Comparison of ENCODE assay signal across 16 cellular contexts in the genomic region with DNA sequence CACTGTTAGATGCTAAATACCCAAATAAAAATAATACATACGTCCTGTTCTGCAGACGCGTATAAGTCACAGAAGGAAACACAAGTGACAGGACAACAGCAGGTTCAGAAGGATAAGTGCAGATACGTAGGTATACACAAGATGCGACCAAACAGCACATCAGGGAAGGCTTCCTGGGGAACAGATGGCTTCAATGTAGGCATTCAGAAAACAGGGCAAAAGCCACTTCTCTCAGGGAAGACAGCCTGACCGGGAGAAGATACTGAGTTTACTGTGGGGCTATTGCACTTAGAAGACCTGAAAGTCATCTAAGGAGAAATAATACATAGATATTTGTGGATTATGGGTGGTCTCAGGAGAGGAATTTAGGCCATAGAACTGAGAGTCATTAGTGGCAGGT. TPM values are rescaled to one million over a fixed set of nuclear protein-coding genes. Genes with fewer than 3 reads are reported as not detected.
DNase-seq lines count a peak whose midpoint lies in the region; ATAC-seq lines count a peak whose summit lies in the region.
"Had no signal": no experiment of that assay in that cellular context is flagged by ENCODE, and none has a peak within 500 bp of the region (broad histone marks: within the 10 kb centered on the region; RNA-seq: fewer than 3 reads in every experiment).

No MANE protein-coding gene starts in this region.

- no peaks in the 10 kb centered on the region for H3K27me3 ChIP-seq in Karpas-422 (ENCODE audit: low read length)
- no peaks in the 10 kb centered on the region for H3K27me3 ChIP-seq in duodenal mucosa (ENCODE audit: control insufficient read depth in 1 of 2, insufficient read depth in 2 of 2, low read length in 2 of 2)

- H3K27me3 Mint-ChIP-seq in activated CD8-positive, alpha-beta memory T cell treated with anti-CD3 and anti-CD28 coated beads, Interleukin-2, amount 10 ng/mL, durations not matched to agents 7 days and 5 days: no peaks in the 10 kb centered on the region
- H3K27me3 Mint-ChIP-seq in stimulated activated naive CD8-positive, alpha-beta T cell treated with anti-CD3 and anti-CD28 coated beads, Interleukin-15, amount 100 ng/mL, for 72 hours: no peaks in the 10 kb centered on the region

- H3K27ac ChIP-seq in Karpas-422 (ENCODE audit: low read length) (peak overlapping the region; percentile 85; the same call in 1 of the 2 replicates), duodenal mucosa (ENCODE audit: low read depth, low read length) (no peak overlapping the region)

- peak overlapping the region; percentile 95 for H3K4me2 ChIP-seq in Karpas-422 (ENCODE audit: low read depth, low read length, poor library complexity, severe bottlenecking)

- peak overlapping the region; percentile 53 for H3K27ac Mint-ChIP-seq in activated CD8-positive, alpha-beta memory T cell treated with anti-CD3 and anti-CD28 coated beads, Interleukin-2, amount 10 ng/mL, durations not matched to agents 7 days and 5 days
- no peak overlapping the region for H3K27ac Mint-ChIP-seq in stimulated activated naive CD8-positive, alpha-beta T cell treated with anti-CD3 and anti-CD28 coated beads, Interleukin-15, amount 100 ng/mL, for 72 hours

- H3K4me3 Mint-ChIP-seq in activated CD8-positive, alpha-beta memory T cell treated with anti-CD3 and anti-CD28 coated beads, Interleukin-2, amount 10 ng/mL, durations not matched to agents 7 days and 5 days: peak overlapping the region; percentile 92
- peak overlapping the region; percentile 1 to 30 for H3K4me3 Mint-ChIP-seq in stimulated activated naive CD8-positive, alpha-beta T cell treated with anti-CD3 and anti-CD28 coated beads, Interleukin-15, amount 100 ng/mL, for 72 hours
- H3K4me3 Mint-ChIP-seq: neural crest cell had no signal

- H4K20me1 ChIP-seq in Karpas-422 (ENCODE audit: insufficient read depth, low read depth, low read length): no peaks in the 10 kb centered on the region; the same call in 1 of the 2 replicates

- ATAC-seq in activated CD8-positive, alpha-beta memory T cell treated with anti-CD3 and anti-CD28 coated beads, Interleukin-2, amount 10 ng/mL, durations not matched to agents 7 days and 5 days: no peak
- no peak for ATAC-seq in stimulated activated naive CD8-positive, alpha-beta T cell treated with anti-CD3 and anti-CD28 coated beads, Interleukin-15, amount 100 ng/mL, for 72 hours
- ATAC-seq in GM21360 (IDR thresholded peaks at IDR 0.05; ENCODE audit: unreplicated experiment) (no peak), HG03432 (IDR thresholded peaks at IDR 0.05; ENCODE audit: unreplicated experiment) (no peak)

- H3K4me3 ChIP-seq in Karpas-422 (ENCODE audit: low read length): peak overlapping the region; percentile 79
- H3K4me3 ChIP-seq in duodenal mucosa (ENCODE audit: low read depth in 1 of 2, low read length in 2 of 2): peak overlapping the region; percentile 34 to 71

- H3K4me1 Mint-ChIP-seq in activated CD8-positive, alpha-beta memory T cell treated with anti-CD3 and anti-CD28 coated beads, Interleukin-2, amount 10 ng/mL, durations not matched to agents 7 days and 5 days: peaks cover 51% of the 10 kb centered on the region
- H3K4me1 Mint-ChIP-seq in stimulated activated naive CD8-positive, alpha-beta T cell treated with anti-CD3 and anti-CD28 coated beads, Interleukin-15, amount 100 ng/mL, for 72 hours: peaks cover 35% of the 10 kb centered on the region
- H3K4me1 Mint-ChIP-seq: neural crest cell had no signal

- CTCF ChIA-PET in activated CD8-positive, alpha-beta memory T cell treated with anti-CD3 and anti-CD28 coated beads, Interleukin-2, amount 10 ng/mL, durations not matched to agents 7 days and 5 days (lab: Charles Lee): interaction anchor here (0.8 to 1.9 kb wide), 3 partner anchors 55 to 100 kb away, joined by 3 to 5 read pairs (median 3); no protein-coding TSS in a partner anchor

- no peaks in the 10 kb centered on the region for H3K9me2 ChIP-seq in Karpas-422 (replicated peaks; ENCODE audit: insufficient read depth, low read length)

- H3K36me3 ChIP-seq in Karpas-422 (ENCODE audit: insufficient read depth, low read length) (peaks cover 49% of the 10 kb centered on the region), duodenal mucosa (ENCODE audit: control insufficient read depth in 1 of 2, insufficient read depth in 2 of 2, low read length in 2 of 2) (peaks cover 0 to 11% of the 10 kb centered on the region in 2 donors)

- H3K4me1 ChIP-seq in Karpas-422 (ENCODE audit: low read length) (peaks cover 48% of the 10 kb centered on the region), duodenal mucosa (ENCODE audit: control insufficient read depth in 1 of 2, insufficient read depth in 2 of 2, low read length in 2 of 2) (peaks cover 0 to 16% of the 10 kb centered on the region in 2 donors)

- peaks cover 47% of the 10 kb centered on the region for H3K79me2 ChIP-seq in Karpas-422 (ENCODE audit: low read length)

- H3K9me3 ChIP-seq in Karpas-422 (ENCODE audit: low read length): no peaks in the 10 kb centered on the region
- H3K9me3 ChIP-seq in duodenal mucosa (ENCODE audit: control insufficient read depth in 1 of 2, low read length in 2 of 2): no peaks in the 10 kb centered on the region

- no peak for DNase-seq in activated CD8-positive, alpha-beta memory T cell treated with anti-CD3 and anti-CD28 coated beads, Interleukin-2, amount 10 ng/mL, durations not matched to agents 7 days and 5 days
- DNase-seq in activated CD8-positive, alpha-beta memory T cell treated with anti-CD3 and anti-CD28 coated beads, Interleukin-2, amount 50 U/mL, for 48 hours: no peak
- no peak for DNase-seq in Karpas-422
- no peak for DNase-seq in stimulated activated naive CD8-positive, alpha-beta T cell treated with anti-CD3 and anti-CD28 coated beads, Interleukin-15, amount 100 ng/mL, for 72 hours
- no peak for DNase-seq in kidney glomerular epithelial cell (lab: John Stamatoyannopoulos, UW)
- DNase-seq: anterior cingulate cortex; cortex of kidney; DMS153; NCI-H2107; NK-92 treated with Interleukin-12 subunit alpha and Interleukin-12 subunit beta, amount 100 ng/mL, for 24 hours; SIG-M5 had no signal

- H3K9me3 Mint-ChIP-seq in activated CD8-positive, alpha-beta memory T cell treated with anti-CD3 and anti-CD28 coated beads, Interleukin-2, amount 10 ng/mL, durations not matched to agents 7 days and 5 days (ENCODE audit: low read depth): no peaks in the 10 kb centered on the region
- no peaks in the 10 kb centered on the region for H3K9me3 Mint-ChIP-seq in stimulated activated naive CD8-positive, alpha-beta T cell treated with anti-CD3 and anti-CD28 coated beads, Interleukin-15, amount 100 ng/mL, for 72 hours
- H3K9me3 Mint-ChIP-seq: neural crest cell had no signal

- H3K36me3 Mint-ChIP-seq in activated CD8-positive, alpha-beta memory T cell treated with anti-CD3 and anti-CD28 coated beads, Interleukin-2, amount 10 ng/mL, durations not matched to agents 7 days and 5 days: peaks cover 53% of the 10 kb centered on the region

- H3K9ac ChIP-seq in Karpas-422 (ENCODE audit: low read length) (peak overlapping the region; percentile 94), duodenal mucosa (ENCODE audit: low read depth in 1 of 2, low read length in 2 of 2) (peak overlapping the region in 1 of 2 donors; percentile 35)

- H2AFZ ChIP-seq in Karpas-422 (ENCODE audit: low read length): no peak overlapping the region

RNA-seq across cellular contexts. Expression of a gene that starts 1.9 kb away (rescaled TPM):
- total RNA-seq in activated CD8-positive, alpha-beta memory T cell treated with anti-CD3 and anti-CD28 coated beads, Interleukin-2, amount 10 ng/mL, durations not matched to agents 7 days and 5 days: 100 to 1,000 TPM; 276 to 299 TPM
- 571 and 780 TPM in 2 replicates for total RNA-seq in Karpas-422 (2014; rRNA removed; shearing (Covaris generic); ENCODE audit: low replicate concordance)
- total RNA-seq: MCF 10A had no signal

RNA-seq across cellular contexts. Expression of a gene that starts 4.2 kb away (rescaled TPM):
- 100 to 1,000 TPM; 113 to 150 TPM for total RNA-seq in activated CD8-positive, alpha-beta memory T cell treated with anti-CD3 and anti-CD28 coated beads, Interleukin-2, amount 10 ng/mL, durations not matched to agents 7 days and 5 days
- 236 and 601 TPM in 2 replicates for total RNA-seq in Karpas-422 (2014; rRNA removed; shearing (Covaris generic); ENCODE audit: low replicate concordance)
- total RNA-seq: MCF 10A had no signal
